Comparison of ENCODE assay signal across 10 cellular contexts in genomic region chr22:42945736-42946135, GRCh38.
DNase-seq lines count a peak whose midpoint lies in the region; ATAC-seq, FAIRE-seq and TF ChIP-seq lines count a peak whose summit lies in the region.
"Had no signal": no experiment of that assay in that cellular context is flagged by ENCODE, and none has a peak within 500 bp of the region (broad histone marks: within the 10 kb centered on the region; RNA-seq: fewer than 3 reads in every experiment).

No MANE protein-coding gene starts in this region.

- H3K36me3 ChIP-seq in adrenal gland (replicated peaks in 1 of 2) (no peaks in the 10 kb centered on the region), thoracic aorta (no peaks in the 10 kb centered on the region)

- no peak for TF ChIP-seq CTCF in adrenal gland (IDR thresholded peaks at IDR 0.05)
- no peak for TF ChIP-seq CTCF in thoracic aorta (IDR thresholded peaks at IDR 0.05)

- peak overlapping the region in 3 of 5 donors; percentile 31 to 61 (median 33) for H3K27ac ChIP-seq in adrenal gland
- peak overlapping the region; percentile 49 to 68 for H3K27ac ChIP-seq in thoracic aorta

- DNase-seq in NK-92 treated with Interleukin-12 subunit alpha and Interleukin-12 subunit beta, amount 100 ng/mL, for 24 hours (lab: John Stamatoyannopoulos, UW): peak; percentile 15
- DNase-seq in NK-92 (lab: John Stamatoyannopoulos, UW; ENCODE audit: unreplicated experiment) (no peak), adrenal gland (no peak), islet precursor cell (peak; percentile 77), thoracic aorta (ENCODE audit: low spot score) (no peak), NCI-H2029 (lab: John Stamatoyannopoulos, UW) (no peak), HTR-8/SVneo (ENCODE audit: insufficient read length, low spot score) (no peak)
- DNase-seq: activated T-cell treated with anti-CD3 and anti-CD28 coated beads, Interleukin-2, amount 50 U/mL, for 1 hour had no signal

- H3K4me1 ChIP-seq in adrenal gland (replicated peaks in 1 of 2): peaks cover 17 to 65% of the 10 kb centered on the region in 2 donors
- H3K4me1 ChIP-seq in thoracic aorta (ENCODE audit: control insufficient read depth in 1 of 2, low read depth in 2 of 2): peaks cover 78 to 97% of the 10 kb centered on the region in 2 donors

- no peak overlapping the region for H3K4me3 ChIP-seq in adrenal gland
- no peak overlapping the region for H3K4me3 ChIP-seq in thoracic aorta

- intact Hi-C loops in adrenal gland (cut with DNase I): no loop called here

- H3K27me3 ChIP-seq in adrenal gland (no peaks in the 10 kb centered on the region), thoracic aorta (replicated peaks; ENCODE audit: insufficient read depth) (no peaks in the 10 kb centered on the region)

- H3K9me3 ChIP-seq in adrenal gland (replicated peaks in 1 of 3): no peaks in the 10 kb centered on the region
- H3K9me3 ChIP-seq in thoracic aorta: no peaks in the 10 kb centered on the region

- TF ChIP-seq POLR2A in adrenal gland (IDR thresholded peaks at IDR 0.05): no peak

- FAIRE-seq in HTR-8/SVneo (lab: Jason Lieb, UNC): no peak
- FAIRE-seq: A204.1 had no signal

- WGBS in adrenal gland, 4 donors: 73 to 80% (median 74%) methylated on average over 5 of the region's 5 CpGs

- ATAC-seq in thoracic aorta (ENCODE audit: insufficient number of reproducible peaks, low FRiP score, low read depth): no peak
- ATAC-seq in GM21717 (IDR thresholded peaks at IDR 0.05; ENCODE audit: unreplicated experiment): no peak

Comparison
In these comparisons a context has a peak if more than half of its experiments do, and no peak if none do; other contexts are left out.
1. DNase-seq: peak in NK-92 treated with Interleukin-12 subunit alpha and Interleukin-12 subunit beta, amount 100 ng/mL, for 24 hours (single experiment) and islet precursor cell (single experiment); none in NK-92 (single experiment), adrenal gland (0 of 7), thoracic aorta (single experiment), NCI-H2029 (single experiment) and HTR-8/SVneo (single experiment).